10 cellular contexts compared by ENCODE assay signal in genomic region chr16:2534335-2534734, GRCh38. TPM values are rescaled to one million over a fixed set of nuclear protein-coding genes. Genes with fewer than 3 reads are reported as not detected.
DNase-seq lines count a peak whose midpoint lies in the region; ATAC-seq, FAIRE-seq and TF ChIP-seq lines count a peak whose summit lies in the region.
"Not testable (repeated sequence)": the region's sequence is repeated elsewhere in the genome, so short reads cannot be mapped to it uniquely, and the experiment has no call there.
"Had no signal": no experiment of that assay in that cellular context is flagged by ENCODE, and none has a peak within 500 bp of the region (broad histone marks: within the 10 kb centered on the region; RNA-seq: fewer than 3 reads in every experiment).

No MANE protein-coding gene starts in this region.

- not testable (repeated sequence) for TF ChIP-seq POLR2A in A549 (IDR thresholded peaks at IDR 0.05; ENCODE audit: low read length)

- not testable (repeated sequence) for TF ChIP-seq EP300 in A549 (IDR thresholded peaks at IDR 0.05)

- H3K4me1 ChIP-seq in A549, result peaks cover 28% of the 10 kb centered on the region

- intact Hi-C loops in activated B cell treated with CpG ODN at 0.5 μM for 24 hours (cut with micrococcal nuclease), result loop anchor here (10.0 kb wide), 1 partner anchor 370 kb away; no protein-coding TSS in a partner anchor
- intact Hi-C loops in activated T-helper 1 cell treated with anti-CD3 and anti-CD28 coated beads, Interleukin-12 subunit alpha, Interleukin-12 subunit beta, Interleukin-2, Interleukin-4 antibody, amounts not matched to agents 30 ng/mL and 10 ng/mL and 1 ng/mL, durations not matched to agents 14 hours and 24 hours and 36 hours (cut with micrococcal nuclease), result loop anchor here (5.0 to 10.0 kb wide), 3 partner anchors 267 to 870 kb away; partner anchors contain the start of genes NUBP2, RNPS1, SPSB3 and ZNF174

- peak overlapping the region in 2 of 4 donors; percentile 84 to 95 for H3K4me3 Mint-ChIP-seq in IgD-negative memory B cell
- H3K4me3 Mint-ChIP-seq in activated B cell treated with CpG ODN at 0.5 μM for 24 hours, result peak overlapping the region; percentile 64
- H3K4me3 Mint-ChIP-seq in activated T-helper 1 cell treated with anti-CD3 and anti-CD28 coated beads, Interleukin-12 subunit alpha, Interleukin-12 subunit beta, Interleukin-2, Interleukin-4 antibody, amounts not matched to agents 30 ng/mL and 10 ng/mL and 1 ng/mL, durations not matched to agents 14 hours and 24 hours and 36 hours, result peak overlapping the region; percentile 73
- H3K4me3 Mint-ChIP-seq in brain, result peak overlapping the region in 4 of 5 experiments; percentile 73 to 97 (median 88)
- H3K4me3 Mint-ChIP-seq in immature natural killer cell, result peak overlapping the region in 4 of 5 donors; percentile 61 to 80 (median 70)
- H3K4me3 Mint-ChIP-seq in nephron, result peak overlapping the region; percentile 71 to 79 (median 74)
- peak overlapping the region; percentile 79 for H3K4me3 Mint-ChIP-seq in type B pancreatic cell

- not testable (repeated sequence) for H3K9me3 ChIP-seq in A549

- H3K27ac Mint-ChIP-seq in IgD-negative memory B cell (peak overlapping the region in 2 of 3 donors; percentile 16 to 99), activated B cell treated with CpG ODN at 0.5 μM for 24 hours (peak overlapping the region; percentile 70), brain (peak overlapping the region in 2 of 5 experiments; percentile 48 to 77), immature natural killer cell (peak overlapping the region; percentile 62 to 99 (median 98)), nephron (peak overlapping the region in 2 of 3 experiments; percentile 21 to 39), type B pancreatic cell (peak overlapping the region; percentile 85)
- peak overlapping the region; percentile 66 for H3K27ac Mint-ChIP-seq in activated T-helper 1 cell treated with anti-CD3 and anti-CD28 coated beads, Interleukin-12 subunit alpha, Interleukin-12 subunit beta, Interleukin-2, Interleukin-4 antibody, amounts not matched to agents 30 ng/mL and 10 ng/mL and 1 ng/mL, durations not matched to agents 14 hours and 24 hours and 36 hours

- POLR2A ChIA-PET in A549 (lab: Yijun Ruan, JAX), result not testable (repeated sequence)
- POLR2A ChIA-PET in activated B cell treated with CpG ODN at 0.5 μM for 24 hours (lab: Charles Lee), result interaction anchor here (0.7 to 1.2 kb wide), 3 partner anchors 13 to 568 kb away, joined by 3 read pairs; no protein-coding TSS in a partner anchor

- CTCF ChIA-PET in A549 (lab: Yijun Ruan, JAX); activated B cell treated with CpG ODN at 0.5 μM for 24 hours (lab: Charles Lee): not testable (repeated sequence)

- H3K9me3 Mint-ChIP-seq in IgD-negative memory B cell; activated B cell treated with CpG ODN at 0.5 μM for 24 hours; activated T-helper 1 cell treated with anti-CD3 and anti-CD28 coated beads, Interleukin-12 subunit alpha, Interleukin-12 subunit beta, Interleukin-2, Interleukin-4 antibody, amounts not matched to agents 30 ng/mL and 10 ng/mL and 1 ng/mL, durations not matched to agents 14 hours and 24 hours and 36 hours; brain; immature natural killer cell; nephron; type B pancreatic cell: not testable (repeated sequence)

- peaks cover 10 to 21% (median 19%) of the 10 kb centered on the region in 3 donors for H3K4me1 Mint-ChIP-seq in IgD-negative memory B cell
- peaks cover 36% of the 10 kb centered on the region for H3K4me1 Mint-ChIP-seq in activated B cell treated with CpG ODN at 0.5 μM for 24 hours
- H3K4me1 Mint-ChIP-seq in activated T-helper 1 cell treated with anti-CD3 and anti-CD28 coated beads, Interleukin-12 subunit alpha, Interleukin-12 subunit beta, Interleukin-2, Interleukin-4 antibody, amounts not matched to agents 30 ng/mL and 10 ng/mL and 1 ng/mL, durations not matched to agents 14 hours and 24 hours and 36 hours (ENCODE audit: low read depth), result peaks cover 21% of the 10 kb centered on the region
- peaks cover 41% of the 10 kb centered on the region for H3K4me1 Mint-ChIP-seq in brain
- H3K4me1 Mint-ChIP-seq in immature natural killer cell, result peaks cover 35 to 40% of the 10 kb centered on the region in 2 donors
- H3K4me1 Mint-ChIP-seq in nephron, result peaks cover 12% of the 10 kb centered on the region
- peaks cover 16% of the 10 kb centered on the region for H3K4me1 Mint-ChIP-seq in type B pancreatic cell (ENCODE audit: unreplicated experiment)

- not testable (repeated sequence) for H3K36me3 Mint-ChIP-seq in IgD-negative memory B cell; activated T-helper 1 cell treated with anti-CD3 and anti-CD28 coated beads, Interleukin-12 subunit alpha, Interleukin-12 subunit beta, Interleukin-2, Interleukin-4 antibody, amounts not matched to agents 30 ng/mL and 10 ng/mL and 1 ng/mL, durations not matched to agents 14 hours and 24 hours and 36 hours (ENCODE audit: low read depth); brain; immature natural killer cell; nephron (ENCODE audit: low read depth); type B pancreatic cell
- H3K36me3 Mint-ChIP-seq in activated B cell treated with CpG ODN at 0.5 μM for 24 hours (ENCODE audit: low read depth), result peaks cover 13% of the 10 kb centered on the region

- FAIRE-seq in A549 (lab: Jason Lieb, UNC), result not testable (repeated sequence)

- H3K27me3 Mint-ChIP-seq in IgD-negative memory B cell; activated B cell treated with CpG ODN at 0.5 μM for 24 hours; activated T-helper 1 cell treated with anti-CD3 and anti-CD28 coated beads, Interleukin-12 subunit alpha, Interleukin-12 subunit beta, Interleukin-2, Interleukin-4 antibody, amounts not matched to agents 30 ng/mL and 10 ng/mL and 1 ng/mL, durations not matched to agents 14 hours and 24 hours and 36 hours (ENCODE audit: insufficient read depth); brain; nephron (ENCODE audit: low read depth); type B pancreatic cell: not testable (repeated sequence)
- H3K27me3 Mint-ChIP-seq in immature natural killer cell (ENCODE audit: low read depth in 3 of 3), result peaks cover 35 to 38% (median 36%) of the 10 kb centered on the region in 3 donors

- TF ChIP-seq CTCF in A549 (IDR thresholded peaks at IDR 0.05); activated B cell treated with CpG ODN at 0.5 μM for 24 hours (IDR thresholded peaks at IDR 0.05); brain (conservative IDR thresholded peaks at IDR 0.05); nephron (IDR thresholded peaks at IDR 0.05; ENCODE audit: unreplicated experiment in 3 of 3); type B pancreatic cell (conservative IDR thresholded peaks at IDR 0.05): not testable (repeated sequence)

- TF ChIP-seq RAD21 in A549 (conservative IDR thresholded peaks at IDR 0.05 in 1 of 2, IDR thresholded peaks at IDR 0.05 in 1 of 2), result not testable (repeated sequence)

- ATAC-seq in A549; activated B cell treated with CpG ODN at 0.5 μM for 24 hours (ENCODE audit: low read depth): not testable (repeated sequence)

- WGBS in A549 (ENCODE audit: missing lambda C conversion rate), result 95% methylated on average over 5 of the region's 5 CpGs

- not testable (repeated sequence) for DNase-seq in A549 (ENCODE audit: low read depth in 1 of 2, low spot score in 1 of 2); activated B cell treated with CpG ODN at 0.5 μM for 24 hours; activated T-helper 1 cell treated with anti-CD3 and anti-CD28 coated beads, Interleukin-12 subunit alpha, Interleukin-12 subunit beta, Interleukin-2, Interleukin-4 antibody, amounts not matched to agents 30 ng/mL and 10 ng/mL and 1 ng/mL, durations not matched to agents 14 hours and 24 hours and 36 hours (ENCODE audit: low spot score); immature natural killer cell; type B pancreatic cell (ENCODE audit: extremely low spot score, unreplicated experiment)

- H3K4me3 ChIP-seq in A549, result not testable (repeated sequence)

- not testable (repeated sequence) for H3K27ac ChIP-seq in A549

- H3K4me2 ChIP-seq in A549, result not testable (repeated sequence)

RNA-seq across cellular contexts. Expression of gene CEMP1, which starts 3.1 kb away (rescaled TPM):
- polyA plus RNA-seq in A549 (2011; rRNA removed), result not detected in 2 replicates
- not detected in 2 replicates for polyA plus RNA-seq in A549 (2012; cell fraction: cytosol; rRNA removed)
- polyA plus RNA-seq in A549 (2012; cell fraction: nucleus; rRNA removed), result not detected in 2 replicates
- polyA plus RNA-seq in A549 (2017; fragmentation: RNase III; extraction: RNeasy Plus Mini Kit Qiagen cat#74134 plus additional on column Dnase treatment), result not detected in 3 replicates
- polyA minus RNA-seq in A549 (2011; rRNA and poly(A)+ RNA removed), result not detected in 2 replicates
- 6.2 TPM for polyA plus RNA-seq in IgD-negative memory B cell
- total RNA-seq in activated B cell treated with CpG ODN at 0.5 μM for 24 hours, result 0.16 and 0.66 TPM in 2 replicates
- total RNA-seq in activated T-helper 1 cell treated with anti-CD3 and anti-CD28 coated beads, Interleukin-12 subunit alpha, Interleukin-12 subunit beta, Interleukin-2, Interleukin-4 antibody, amounts not matched to agents 30 ng/mL and 10 ng/mL and 1 ng/mL, durations not matched to agents 14 hours and 24 hours and 36 hours, result 0.23 and 0.49 TPM in 2 replicates
- not detected for polyA plus RNA-seq in brain (ENCODE audit: insufficient read depth, low read depth, low replicate concordance)
- polyA plus RNA-seq in immature natural killer cell, result 1 to 10 TPM in 2 of 3 donors, under 1 TPM in 1; 0.90 to 3.0 (median 3.0) TPM
- 0.22 and 0.74 TPM in 2 replicates for total RNA-seq in type B pancreatic cell (ENCODE audit: low replicate concordance)
- total RNA-seq: A172, H7 had no signal

RNA-seq across cellular contexts. Expression of gene PDPK1, which starts 3.5 kb away (rescaled TPM):
- polyA plus RNA-seq in A549 (2011; rRNA removed), result 29.7 and 38.1 TPM in 2 replicates
- polyA plus RNA-seq in A549 (2012; cell fraction: cytosol; rRNA removed), result 11.2 and 18.2 TPM in 2 replicates
- polyA plus RNA-seq in A549 (2012; cell fraction: nucleus; rRNA removed), result 19.4 and 19.5 TPM in 2 replicates
- 17.3 to 17.8 TPM (median 17.7 TPM) in 3 replicates for polyA plus RNA-seq in A549 (2017; fragmentation: RNase III; extraction: RNeasy Plus Mini Kit Qiagen cat#74134 plus additional on column Dnase treatment)
- polyA minus RNA-seq in A549 (2011; rRNA and poly(A)+ RNA removed), result 19.6 and 20.5 TPM in 2 replicates
- 45.1 TPM for polyA plus RNA-seq in IgD-negative memory B cell
- total RNA-seq in activated B cell treated with CpG ODN at 0.5 μM for 24 hours, result 42.5 and 62.0 TPM in 2 replicates
- 50.8 and 60.2 TPM in 2 replicates for total RNA-seq in activated T-helper 1 cell treated with anti-CD3 and anti-CD28 coated beads, Interleukin-12 subunit alpha, Interleukin-12 subunit beta, Interleukin-2, Interleukin-4 antibody, amounts not matched to agents 30 ng/mL and 10 ng/mL and 1 ng/mL, durations not matched to agents 14 hours and 24 hours and 36 hours
- 22.3 TPM for polyA plus RNA-seq in brain (ENCODE audit: insufficient read depth, low read depth, low replicate concordance)
- 10 to 100 TPM; 26.3 to 48.8 (median 27.1) TPM for polyA plus RNA-seq in immature natural killer cell
- 40.8 and 57.1 TPM in 2 replicates for total RNA-seq in type B pancreatic cell (ENCODE audit: low replicate concordance)

RNA-seq across cellular contexts. Expression of gene AMDHD2, which starts 14.2 kb away (rescaled TPM):
- polyA plus RNA-seq in A549 (2011; rRNA removed) (5.2 and 6.6 TPM in 2 replicates), A549 (2017; fragmentation: RNase III; extraction: RNeasy Plus Mini Kit Qiagen cat#74134 plus additional on column Dnase treatment) (21.7 to 28.8 TPM (median 27.7 TPM) in 3 replicates), IgD-negative memory B cell (22.2 TPM), brain (ENCODE audit: insufficient read depth, low read depth, low replicate concordance) (18.9 TPM), immature natural killer cell (10 to 100 TPM; 13.7 to 18.6 (median 13.9) TPM)
- 22.2 and 28.7 TPM in 2 replicates for polyA plus RNA-seq in A549 (2012; cell fraction: cytosol; rRNA removed)
- 173 and 198 TPM in 2 replicates for polyA plus RNA-seq in A549 (2012; cell fraction: nucleus; rRNA removed)
- polyA minus RNA-seq in A549 (2011; rRNA and poly(A)+ RNA removed), result 6.9 and 9.6 TPM in 2 replicates
- total RNA-seq in activated B cell treated with CpG ODN at 0.5 μM for 24 hours (65.5 and 90.8 TPM in 2 replicates), type B pancreatic cell (ENCODE audit: low replicate concordance) (46.1 and 61.8 TPM in 2 replicates)
- total RNA-seq in activated T-helper 1 cell treated with anti-CD3 and anti-CD28 coated beads, Interleukin-12 subunit alpha, Interleukin-12 subunit beta, Interleukin-2, Interleukin-4 antibody, amounts not matched to agents 30 ng/mL and 10 ng/mL and 1 ng/mL, durations not matched to agents 14 hours and 24 hours and 36 hours, result 32.4 and 38.3 TPM in 2 replicates

RNA-seq across cellular contexts. Expression of gene ATP6V0C, which starts 20.6 kb away (rescaled TPM):
- polyA plus RNA-seq in A549 (2011; rRNA removed), result 9.4 and 14.7 TPM in 2 replicates
- polyA plus RNA-seq in A549 (2012; cell fraction: cytosol; rRNA removed), result 93.2 and 106 TPM in 2 replicates
- 111 and 115 TPM in 2 replicates for polyA plus RNA-seq in A549 (2012; cell fraction: nucleus; rRNA removed)
- polyA plus RNA-seq in A549 (2017; fragmentation: RNase III; extraction: RNeasy Plus Mini Kit Qiagen cat#74134 plus additional on column Dnase treatment), result 152 to 153 TPM (median 153 TPM) in 3 replicates
- 15.8 and 32.8 TPM in 2 replicates for polyA minus RNA-seq in A549 (2011; rRNA and poly(A)+ RNA removed)
- 105 TPM for polyA plus RNA-seq in IgD-negative memory B cell
- 74.9 and 91.4 TPM in 2 replicates for total RNA-seq in activated B cell treated with CpG ODN at 0.5 μM for 24 hours
- total RNA-seq in activated T-helper 1 cell treated with anti-CD3 and anti-CD28 coated beads, Interleukin-12 subunit alpha, Interleukin-12 subunit beta, Interleukin-2, Interleukin-4 antibody, amounts not matched to agents 30 ng/mL and 10 ng/mL and 1 ng/mL, durations not matched to agents 14 hours and 24 hours and 36 hours, result 117 and 119 TPM in 2 replicates
- polyA plus RNA-seq in brain (ENCODE audit: insufficient read depth, low read depth, low replicate concordance), result 403 TPM
- polyA plus RNA-seq in immature natural killer cell, result 100 to 1,000 TPM in 1 of 3 donors, 10 to 100 TPM in 2; 70.9 to 116 (median 90.8) TPM
- total RNA-seq in type B pancreatic cell (ENCODE audit: low replicate concordance), result 155 and 223 TPM in 2 replicates

RNA-seq across cellular contexts. Expression of gene TBC1D24, which starts 59.4 kb away (rescaled TPM):
- polyA plus RNA-seq in A549 (2011; rRNA removed) (4.0 and 4.2 TPM in 2 replicates), A549 (2017; fragmentation: RNase III; extraction: RNeasy Plus Mini Kit Qiagen cat#74134 plus additional on column Dnase treatment) (5.9 to 7.3 TPM (median 6.3 TPM) in 3 replicates), IgD-negative memory B cell (3.3 TPM), brain (ENCODE audit: insufficient read depth, low read depth, low replicate concordance) (23.3 TPM), immature natural killer cell (1 to 10 TPM; 1.1 to 4.5 (median 2.4) TPM)
- polyA plus RNA-seq in A549 (2012; cell fraction: cytosol; rRNA removed), result 6.2 and 8.4 TPM in 2 replicates
- 19.7 and 29.5 TPM in 2 replicates for polyA plus RNA-seq in A549 (2012; cell fraction: nucleus; rRNA removed)
- polyA minus RNA-seq in A549 (2011; rRNA and poly(A)+ RNA removed), result 5.1 and 7.7 TPM in 2 replicates
- total RNA-seq in activated B cell treated with CpG ODN at 0.5 μM for 24 hours (9.1 and 12.6 TPM in 2 replicates), type B pancreatic cell (ENCODE audit: low replicate concordance) (15.6 and 22.1 TPM in 2 replicates)
- total RNA-seq in activated T-helper 1 cell treated with anti-CD3 and anti-CD28 coated beads, Interleukin-12 subunit alpha, Interleukin-12 subunit beta, Interleukin-2, Interleukin-4 antibody, amounts not matched to agents 30 ng/mL and 10 ng/mL and 1 ng/mL, durations not matched to agents 14 hours and 24 hours and 36 hours, result 19.6 and 24.6 TPM in 2 replicates
